8 cellular contexts compared by ENCODE assay signal in the genomic region with DNA sequence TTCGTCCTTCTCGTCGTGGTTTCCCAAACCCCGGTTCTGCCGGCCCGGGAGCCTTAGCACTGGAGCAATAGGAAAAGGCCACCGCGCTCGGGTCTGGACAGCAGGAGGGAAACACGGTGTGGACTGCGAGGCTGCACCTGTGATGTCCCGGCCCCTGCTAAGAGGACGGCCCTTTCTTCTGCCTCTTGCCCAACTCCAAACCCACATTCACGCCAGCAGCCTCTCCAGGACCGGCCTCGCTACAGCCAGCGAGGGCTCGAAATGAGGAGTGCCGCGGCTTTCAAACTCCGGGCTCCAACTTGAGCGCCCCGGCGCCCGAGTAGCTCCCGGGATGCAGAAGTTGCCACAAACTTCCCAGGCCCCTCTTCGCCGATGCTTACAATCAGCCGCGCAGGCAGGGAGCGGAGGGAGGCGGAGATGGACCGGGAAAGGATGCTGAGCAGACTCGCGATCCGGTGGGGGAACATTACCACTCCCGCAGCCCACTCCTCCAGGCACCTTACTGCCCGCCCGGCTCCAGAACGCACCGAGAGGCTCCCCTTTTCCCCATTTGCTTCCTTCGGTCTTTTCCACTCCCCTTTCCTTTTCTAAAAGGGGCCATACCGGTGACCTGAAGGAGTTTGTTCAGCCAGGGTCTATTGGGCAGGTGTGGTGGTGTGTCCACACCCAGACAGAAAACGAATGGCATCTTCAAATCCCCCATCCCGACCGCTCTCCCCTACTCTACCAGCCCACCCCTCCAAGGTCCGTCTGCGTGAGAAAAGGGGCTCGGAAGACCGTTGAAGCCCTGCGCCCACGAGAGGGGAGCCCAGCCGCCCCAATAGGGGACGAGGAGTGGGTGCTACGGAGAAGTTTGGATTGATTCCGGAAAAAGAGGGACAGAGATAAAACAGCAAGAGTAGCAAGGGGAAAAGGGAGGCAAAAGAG. TPM values are rescaled to one million over a fixed set of nuclear protein-coding genes. Genes with fewer than 3 reads are reported as not detected.
DNase-seq lines count a peak whose midpoint lies in the region; FAIRE-seq and TF ChIP-seq lines count a peak whose summit lies in the region.

No MANE protein-coding gene starts in this region.

- TF ChIP-seq CTCF in GM06990 (IDR thresholded peaks at IDR 0.05; ENCODE audit: insufficient read depth, low read length, poor library complexity, severe bottlenecking) (no peak), breast epithelium (IDR thresholded peaks at IDR 0.05) (no peak), D721Med (IDR thresholded peaks at IDR 0.05; ENCODE audit: insufficient read depth, missing control alignments) (no peak)

- intact Hi-C loops in breast epithelium (cut with DNase I; ENCODE audit: low total_unique reads): no loop called here

- no peaks in the 10 kb centered on the region for H3K36me3 ChIP-seq in GM06990 (ENCODE audit: control insufficient read depth, insufficient read depth, low read length)
- no peaks in the 10 kb centered on the region for H3K36me3 ChIP-seq in breast epithelium

- TF ChIP-seq POLR2A in breast epithelium (IDR thresholded peaks at IDR 0.05): no peak

- peaks cover under 1 to 3% of the 10 kb centered on the region in 2 donors for H3K9me3 ChIP-seq in breast epithelium

- FAIRE-seq in D721Med (lab: Jason Lieb, UNC): no peak

- H3K27ac ChIP-seq in breast epithelium: no peak overlapping the region

- H3K27me3 ChIP-seq in GM06990 (replicated peaks; ENCODE audit: control insufficient read depth, insufficient read depth, low read length) (peaks cover 5% of the 10 kb centered on the region), breast epithelium (peaks cover 0 to 24% of the 10 kb centered on the region in 2 donors)

- H3K4me1 ChIP-seq in breast epithelium: peaks cover 4% of the 10 kb centered on the region in 2 donors

- H3K4me3 ChIP-seq in GM06990 (replicated peaks; ENCODE audit: low read depth, low read length) (no peak overlapping the region), breast epithelium (peak overlapping the region; percentile 40 to 75 (median 60))

- DNase-seq in GM06990 (ENCODE audit: extremely low read depth, insufficient read length) (peak; percentile 5), SHP77 treated with DMSO at 0.1 percent for 48 hours (lab: John Stamatoyannopoulos, UW) (peak; percentile 48), breast epithelium (ENCODE audit: low spot score in 2 of 2) (peak in 1 of 2 donors; percentile 50), kidney tubule cell (ENCODE audit: low spot score) (peak; percentile 8), NOMO-1 treated with DMSO at 0.1 percent for 48 hours (lab: John Stamatoyannopoulos, UW; ENCODE audit: unreplicated experiment) (no peak), D721Med (ENCODE audit: insufficient read length, low spot score) (no peak), NCI-H446 (lab: John Stamatoyannopoulos, UW) (no peak)
- DNase-seq in stimulated activated CD4-positive, alpha-beta T cell treated with anti-CD3 and anti-CD28 coated beads, Interleukin-2, amount 100 ng/mL, for 24 hours: peak; percentile 49 to 52

RNA-seq across cellular contexts. Expression of gene SATB1, which starts 18.8 kb away (rescaled TPM):
- 10 to 100 TPM; 25.4 to 55.5 (median 51.1) TPM for total RNA-seq in breast epithelium

Comparison
In these comparisons a context has a peak if more than half of its experiments do, and no peak if none do; other contexts are left out.
1. DNase-seq: peak in GM06990 (single experiment), SHP77 treated with DMSO at 0.1 percent for 48 hours (single experiment), kidney tubule cell (single experiment) and stimulated activated CD4-positive, alpha-beta T cell treated with anti-CD3 and anti-CD28 coated beads, Interleukin-2, amount 100 ng/mL, for 24 hours (2 of 2); none in NOMO-1 treated with DMSO at 0.1 percent for 48 hours (single experiment), D721Med (single experiment) and NCI-H446 (0 of 2).